ENCODE assay signal across 11 cellular contexts in genomic region chr15:35293353-35294130, GRCh38.
DNase-seq lines count a peak whose midpoint lies in the region; ATAC-seq and TF ChIP-seq lines count a peak whose summit lies in the region.
"Had no signal": no experiment of that assay in that cellular context is flagged by ENCODE, and none has a peak within 500 bp of the region (broad histone marks: within the 10 kb centered on the region; RNA-seq: fewer than 3 reads in every experiment).

No MANE protein-coding gene starts in this region.

- H3K4me3 Mint-ChIP-seq in T-cell = no peak overlapping the region
- H3K4me3 Mint-ChIP-seq: activated CD4-positive, alpha-beta T cell treated with anti-CD3 and anti-CD28 coated beads for 36 hours had no signal

- no peaks in the 10 kb centered on the region for H3K36me3 Mint-ChIP-seq in activated naive CD4-positive, alpha-beta T cell treated with anti-CD3 and anti-CD28 coated beads, Interleukin-2, amount 50 U/mL, for 72 hours
- no peaks in the 10 kb centered on the region for H3K36me3 Mint-ChIP-seq in T-cell

- H3K9ac ChIP-seq in adipocyte (ENCODE audit: low read length) = peak overlapping the region; percentile 35

- POLR2A ChIA-PET in T-cell (lab: Charles Lee) = no interaction called here

- ATAC-seq in GM19324 (IDR thresholded peaks at IDR 0.05; ENCODE audit: low FRiP score, unreplicated experiment) (no peak), HG02840 (IDR thresholded peaks at IDR 0.05; ENCODE audit: low FRiP score, unreplicated experiment) (no peak), T-cell (replicated peaks in 1 of 4) (no peak)
- no peak for ATAC-seq in activated naive CD4-positive, alpha-beta T cell treated with anti-CD3 and anti-CD28 coated beads, Interleukin-2, amount 50 U/mL, for 72 hours
- ATAC-seq: activated CD4-positive, alpha-beta T cell treated with anti-CD3 and anti-CD28 coated beads for 36 hours had no signal

- H3K36me3 ChIP-seq in adipocyte (ENCODE audit: control insufficient read depth, insufficient read depth, low read length, severe bottlenecking) = no peaks in the 10 kb centered on the region
- H3K36me3 ChIP-seq: upper lobe of left lung had no signal

- no peaks in the 10 kb centered on the region for H3K27me3 Mint-ChIP-seq in T-cell
- H3K27me3 Mint-ChIP-seq: activated CD4-positive, alpha-beta T cell treated with anti-CD3 and anti-CD28 coated beads for 36 hours had no signal

- DNase-seq in AG09309 (ENCODE audit: low read depth) = peak; percentile 37
- DNase-seq in HT1080 (ENCODE audit: low read depth) = peak; percentile 85
- peak; percentile 38 for DNase-seq in adipocyte (ENCODE audit: low read depth)
- peak; percentile 91 for DNase-seq in kidney glomerular epithelial cell (lab: John Stamatoyannopoulos, UW)
- DNase-seq in activated naive CD4-positive, alpha-beta T cell treated with anti-CD3 and anti-CD28 coated beads, Interleukin-2, amount 50 U/mL, for 72 hours (ENCODE audit: low spot score in 2 of 2) = no peak
- no peak for DNase-seq in T-cell
- DNase-seq: activated CD4-positive, alpha-beta T cell treated with anti-CD3 and anti-CD28 coated beads for 36 hours; upper lobe of left lung had no signal

- H3K9me3 ChIP-seq in adipocyte (ENCODE audit: control insufficient read depth, low read length) = no peaks in the 10 kb centered on the region
- H3K9me3 ChIP-seq: upper lobe of left lung had no signal

- CTCF ChIA-PET in T-cell (lab: Charles Lee) = no interaction called here

- H3K4me1 ChIP-seq in adipocyte (ENCODE audit: control insufficient read depth, insufficient read depth, low read length) = peaks cover 26% of the 10 kb centered on the region
- H3K4me1 ChIP-seq: upper lobe of left lung had no signal

- no peaks in the 10 kb centered on the region for H3K4me1 Mint-ChIP-seq in T-cell
- H3K4me1 Mint-ChIP-seq: activated CD4-positive, alpha-beta T cell treated with anti-CD3 and anti-CD28 coated beads for 36 hours had no signal

- H3K4me3 ChIP-seq in AG09309 (ENCODE audit: control insufficient read depth, low read depth, low read length) (no peak overlapping the region), adipocyte (ENCODE audit: low read length) (no peak overlapping the region)
- H3K4me3 ChIP-seq: skin epidermis, upper lobe of left lung had no signal

- peak; percentile 40 for TF ChIP-seq CTCF in AG09309 (IDR thresholded peaks at IDR 0.05; ENCODE audit: control insufficient read depth, insufficient read depth, low read depth, low read length, missing control alignments)

- H3K27me3 ChIP-seq in adipocyte (replicated peaks; ENCODE audit: control insufficient read depth, insufficient read depth, low read length) = no peaks in the 10 kb centered on the region
- H3K27me3 ChIP-seq: upper lobe of left lung had no signal

- no peak overlapping the region for H3K27ac Mint-ChIP-seq in activated naive CD4-positive, alpha-beta T cell treated with anti-CD3 and anti-CD28 coated beads, Interleukin-2, amount 50 U/mL, for 72 hours
- no peak overlapping the region for H3K27ac Mint-ChIP-seq in T-cell
- H3K27ac Mint-ChIP-seq: activated CD4-positive, alpha-beta T cell treated with anti-CD3 and anti-CD28 coated beads for 36 hours had no signal

- no peaks in the 10 kb centered on the region for H3K9me3 Mint-ChIP-seq in activated naive CD4-positive, alpha-beta T cell treated with anti-CD3 and anti-CD28 coated beads, Interleukin-2, amount 50 U/mL, for 72 hours
- no peaks in the 10 kb centered on the region for H3K9me3 Mint-ChIP-seq in T-cell

Comparison
In these comparisons a context has a peak if more than half of its experiments do, and no peak if none do; other contexts are left out.
1. DNase-seq: peak in AG09309 (single experiment), HT1080 (single experiment), adipocyte (single experiment) and kidney glomerular epithelial cell (single experiment); none in activated naive CD4-positive, alpha-beta T cell treated with anti-CD3 and anti-CD28 coated beads, Interleukin-2, amount 50 U/mL, for 72 hours (0 of 2) and T-cell (0 of 34).